In genomic region chr1:15799928-15800835, GRCh38 we compare ENCODE assay signal across 1 cellular context.
TF ChIP-seq lines count a peak whose summit lies in the region.

No MANE protein-coding gene starts in this region.

TF ChIP-seq in HEK293, 187 proteins besides CTCF, POLR2A, EP300 and RAD21 (continued from another document):
- TF ChIP-seq ZNF449 (tag by site-specific recombination; IDR thresholded peaks at IDR 0.05) (peak; percentile 95), TSHZ1 (tag by site-specific recombination; IDR thresholded peaks at IDR 0.05; ENCODE audit: borderline replicate concordance) (peak; percentile 5; the same call in 1 of the 2 replicates), EGR2 (tag by site-specific recombination; IDR thresholded peaks at IDR 0.05; ENCODE audit: low read depth) (peak; percentile 83), ZEB2 (tag by site-specific recombination; IDR thresholded peaks at IDR 0.05) (peak; percentile 83), HIC1 (tag by site-specific recombination; IDR thresholded peaks at IDR 0.05) (peak; percentile 96), ZBTB10 (tag by site-specific recombination; IDR thresholded peaks at IDR 0.05) (no peak), ZNF555 (tag by site-specific recombination; conservative IDR thresholded peaks at IDR 0.05) (no peak), ZNF37A (tag by site-specific recombination; IDR thresholded peaks at IDR 0.05) (no peak), ZNF398 (tag by site-specific recombination; IDR thresholded peaks at IDR 0.05) (peak; percentile 53; the same call in 1 of the 2 replicates), ZNF596 (tag by site-specific recombination; IDR thresholded peaks at IDR 0.05) (no peak), GLIS2 (tag by site-specific recombination; IDR thresholded peaks at IDR 0.05) (peak; percentile 82), ZSCAN4 (tag by site-specific recombination; IDR thresholded peaks at IDR 0.05) (no peak), ZNF639 (tag by site-specific recombination; IDR thresholded peaks at IDR 0.05) (0 out of 2 replicates have a peak, but pooled peaks have one; percentile 35), ZNF830 (tag by site-specific recombination; IDR thresholded peaks at IDR 0.05; ENCODE audit: low read depth) (no peak), ZFHX2 (tag by site-specific recombination; conservative IDR thresholded peaks at IDR 0.05) (peak; percentile 84)
